ENCODE assay signal across 1 cellular context in genomic region chr2:238169708-238170251, GRCh38.
TF ChIP-seq lines count a peak whose summit lies in the region.

No MANE protein-coding gene starts in this region.

TF ChIP-seq in GM23338, 12 proteins besides CTCF, POLR2A, EP300 and RAD21 (continued from another document):
- no peak for TF ChIP-seq REST (IDR thresholded peaks at IDR 0.05; ENCODE audit: unreplicated experiment)
